In genomic region chr3:179558742-179559364, GRCh38 we compare ENCODE assay signal across 8 cellular contexts. TPM values are rescaled to one million over a fixed set of nuclear protein-coding genes. Genes with fewer than 3 reads are reported as not detected.
A peak's percentile ranks its signal among the peaks of the same experiment; 100 is the strongest.
DNase-seq lines count a peak whose midpoint lies in the region; ATAC-seq and TF ChIP-seq lines count a peak whose summit lies in the region.

No MANE protein-coding gene starts in this region.

- H3K9me2 ChIP-seq in PC-3 (replicated peaks; ENCODE audit: low read length) = no peaks in the 10 kb centered on the region

- no peak overlapping the region for H2AFZ ChIP-seq in PC-3 (ENCODE audit: low read length)

- TF ChIP-seq EP300 in Ishikawa (IDR thresholded peaks at IDR 0.05; ENCODE audit: borderline replicate concordance) = no peak

- TF ChIP-seq RAD21 in Ishikawa (IDR thresholded peaks at IDR 0.05; ENCODE audit: low read depth) = peak; percentile 97

- no peak for TF ChIP-seq POLR2A in heart left ventricle (IDR thresholded peaks at IDR 0.05)

- H3K9me3 Mint-ChIP-seq in activated naive CD8-positive, alpha-beta T cell treated with anti-CD3 and anti-CD28 coated beads for 36 hours = no peaks in the 10 kb centered on the region

- H4K20me1 ChIP-seq in PC-3 (ENCODE audit: low read length) = 0 out of 2 replicates have a peak, but pooled peaks cover under 1% of the 10 kb centered on the region

- H3K27me3 ChIP-seq in PC-3 (ENCODE audit: low read length) (no peaks in the 10 kb centered on the region), heart left ventricle (no peaks in the 10 kb centered on the region)

- H3K27me3 Mint-ChIP-seq in activated naive CD8-positive, alpha-beta T cell treated with anti-CD3 and anti-CD28 coated beads for 36 hours = peaks cover 21% of the 10 kb centered on the region

- H3K4me1 ChIP-seq in PC-3 (ENCODE audit: insufficient read depth, low read length) (peaks cover under 1% of the 10 kb centered on the region), heart left ventricle (peaks cover 0 to 12% (median 5%) of the 10 kb centered on the region in 12 donors)

- peak; percentile 33 for DNase-seq in DMS153 treated with DMSO at 0.1 percent for 48 hours (lab: John Stamatoyannopoulos, UW; ENCODE audit: unreplicated experiment)
- peak; percentile 80 for DNase-seq in PC-3
- peak; percentile 44 for DNase-seq in activated naive CD8-positive, alpha-beta T cell treated with anti-CD3 and anti-CD28 coated beads for 36 hours
- DNase-seq in heart left ventricle = peak; percentile 59 to 69 (median 65)
- DNase-seq in renal cortical epithelial cell (ENCODE audit: low read depth) = peak; percentile 58

- peaks cover 7% of the 10 kb centered on the region for H3K79me2 ChIP-seq in PC-3 (ENCODE audit: low read length)

- no peak overlapping the region for H3K27ac Mint-ChIP-seq in activated naive CD8-positive, alpha-beta T cell treated with anti-CD3 and anti-CD28 coated beads for 36 hours

- H3K9ac ChIP-seq in PC-3 (ENCODE audit: low read length) = no peak overlapping the region

- H3K4me2 ChIP-seq in PC-3 (ENCODE audit: low read length) = no peak overlapping the region

- ATAC-seq in PC-3 = no peak
- no peak for ATAC-seq in heart left ventricle
- no peak for ATAC-seq in GM21367 (IDR thresholded peaks at IDR 0.05; ENCODE audit: unreplicated experiment)
- ATAC-seq in GM18520 (IDR thresholded peaks at IDR 0.05; ENCODE audit: unreplicated experiment) = no peak

- H3K9me3 ChIP-seq in PC-3 (ENCODE audit: low read length) (no peaks in the 10 kb centered on the region), heart left ventricle (no peaks in the 10 kb centered on the region)

- 0 to 3% (median 1%) methylated on average over 3 of the region's 3 CpGs for WGBS in heart left ventricle, 4 donors

- intact Hi-C loops in PC-3 (cut with micrococcal nuclease) (loop anchor here (1.0 kb wide), 3 partner anchors 113 to 237 kb away; no protein-coding TSS in a partner anchor), heart left ventricle (cut with DNase I) (loop anchor here (1.0 to 10.0 kb wide), 10 partner anchors 108 to 237 kb away; partner anchors contain the start of genes ZNF639 (in 2 of the 10), GNB4 (in 1 of the 10) and MFN1 (in 1 of the 10))

- H3K36me3 ChIP-seq in PC-3 (ENCODE audit: low read depth, low read length) = no peaks in the 10 kb centered on the region
- H3K36me3 ChIP-seq in heart left ventricle = no peaks in the 10 kb centered on the region

- H3K27ac ChIP-seq in PC-3 (ENCODE audit: low read length) (no peak overlapping the region), heart left ventricle (no peak overlapping the region)

- BruUV-seq in PC-3 (replicated peaks; lab: Mats Ljungman, UMichigan) = no TSS peak

- peaks cover 4% of the 10 kb centered on the region for H3K4me1 Mint-ChIP-seq in activated naive CD8-positive, alpha-beta T cell treated with anti-CD3 and anti-CD28 coated beads for 36 hours

- POLR2A ChIA-PET in PC-3 (lab: Charles Lee; ENCODE audit: unreplicated experiment) = no interaction called here

- CTCF ChIA-PET in PC-3 (lab: Charles Lee) = no interaction called here

- H3K4me3 ChIP-seq in PC-3 (ENCODE audit: low read length) (no peak overlapping the region), heart left ventricle (no peak overlapping the region)

- H3F3A ChIP-seq in PC-3 (ENCODE audit: low read length, unreplicated experiment) = no peaks in the 10 kb centered on the region

- H3K4me3 Mint-ChIP-seq in activated naive CD8-positive, alpha-beta T cell treated with anti-CD3 and anti-CD28 coated beads for 36 hours = no peak overlapping the region

- TF ChIP-seq CTCF in PC-3 (conservative IDR thresholded peaks at IDR 0.05; ENCODE audit: low read depth, low read length) (peak; percentile 95), heart left ventricle (IDR thresholded peaks at IDR 0.05) (peak; percentile 75 to 95 (median 89))

- H3K36me3 Mint-ChIP-seq in activated naive CD8-positive, alpha-beta T cell treated with anti-CD3 and anti-CD28 coated beads for 36 hours = peaks cover 2% of the 10 kb centered on the region

TF ChIP-seq in Ishikawa, 13 proteins besides CTCF, POLR2A, EP300 and RAD21:
- TF ChIP-seq TEAD4 (IDR thresholded peaks at IDR 0.05) = no peak
- no peak for TF ChIP-seq ZBTB7A (IDR thresholded peaks at IDR 0.05; ENCODE audit: low read depth)
- no peak for TF ChIP-seq TAF1 (IDR thresholded peaks at IDR 0.05; ENCODE audit: low read depth)
- no peak for TF ChIP-seq REST (IDR thresholded peaks at IDR 0.05; ENCODE audit: low read depth)
- TF ChIP-seq MAX (IDR thresholded peaks at IDR 0.05) = no peak
- no peak for TF ChIP-seq TCF12 (IDR thresholded peaks at IDR 0.05; ENCODE audit: low read depth)
- no peak for TF ChIP-seq EGR1 (IDR thresholded peaks at IDR 0.05)
- TF ChIP-seq CEBPB (IDR thresholded peaks at IDR 0.05) = no peak
- TF ChIP-seq FOXM1 (IDR thresholded peaks at IDR 0.05; ENCODE audit: borderline replicate concordance, low read depth) = no peak
- TF ChIP-seq NFIC (IDR thresholded peaks at IDR 0.05) = no peak
- TF ChIP-seq USF1 (IDR thresholded peaks at IDR 0.05) = no peak
- no peak for TF ChIP-seq YY1 (IDR thresholded peaks at IDR 0.05; ENCODE audit: low read depth)
- no peak for TF ChIP-seq CREB1 (IDR thresholded peaks at IDR 0.05; ENCODE audit: low read depth)
TF ChIP-seq in Ishikawa: peak in this region for 0.

RNA-seq across cellular contexts. Expression of gene ACTL6A, which starts 3.9 kb away (rescaled TPM):
- total RNA-seq in PC-3 (2014; rRNA removed) = 102 and 105 TPM in 2 replicates
- total RNA-seq in activated naive CD8-positive, alpha-beta T cell treated with anti-CD3 and anti-CD28 coated beads for 36 hours = 10 to 100 TPM; 94.2 to 95.7 TPM
- total RNA-seq in heart left ventricle = 10 to 100 TPM; 14.1 to 29.8 (median 19.8) TPM
- 10 to 100 TPM; 30.3 to 32.6 TPM for polyA plus RNA-seq in heart left ventricle
- 91.2 and 99.5 TPM in 2 replicates for total RNA-seq in renal cortical epithelial cell

RNA-seq across cellular contexts. Expression of gene MRPL47, which starts 45.6 kb away (rescaled TPM):
- total RNA-seq in PC-3 (2014; rRNA removed) (68.0 and 77.0 TPM in 2 replicates), heart left ventricle (10 to 100 TPM; 37.7 to 53.7 (median 51.9) TPM), renal cortical epithelial cell (29.7 and 40.1 TPM in 2 replicates)
- 10 to 100 TPM; 69.4 to 70.4 TPM for total RNA-seq in activated naive CD8-positive, alpha-beta T cell treated with anti-CD3 and anti-CD28 coated beads for 36 hours
- 100 to 1,000 TPM in 1 of 2 donors, 10 to 100 TPM in 1; 78.9 to 123 TPM for polyA plus RNA-seq in heart left ventricle

RNA-seq across cellular contexts. Expression of gene NDUFB5, which starts 45.7 kb away (rescaled TPM):
- total RNA-seq in PC-3 (2014; rRNA removed) (125 and 126 TPM in 2 replicates), heart left ventricle (100 to 1,000 TPM; 201 to 383 (median 337) TPM), renal cortical epithelial cell (133 and 171 TPM in 2 replicates)
- total RNA-seq in activated naive CD8-positive, alpha-beta T cell treated with anti-CD3 and anti-CD28 coated beads for 36 hours = 100 to 1,000 TPM; 106 to 111 TPM
- polyA plus RNA-seq in heart left ventricle = 100 to 1,000 TPM; 138 to 317 TPM
